35 cellular contexts compared by ENCODE assay signal in genomic region chr2:113223813-113224212, GRCh38. TPM values are rescaled to one million over a fixed set of nuclear protein-coding genes. Genes with fewer than 3 reads are reported as not detected.
"Had no signal": no experiment of that assay in that cellular context is flagged by ENCODE, and none has a peak within 500 bp of the region (broad histone marks: within the 10 kb centered on the region; RNA-seq: fewer than 3 reads in every experiment).

No MANE protein-coding gene starts in this region.

- H3K27me3 ChIP-seq: ascending aorta, brain microvascular endothelial cell, breast epithelium had no signal

- DNase-seq: activated B cell treated with CpG ODN at 0.5 μM for 24 hours; activated CD4-positive, alpha-beta memory T cell treated with anti-CD3 and anti-CD28 coated beads for 36 hours; activated CD4-positive, alpha-beta T cell treated with anti-CD3 and anti-CD28 coated beads for 4 hours; activated CD4-positive, alpha-beta T cell treated with anti-CD3 and anti-CD28 coated beads, Interleukin-2, amount 10 ng/mL, durations not matched to agents 24 days and 14 days; activated CD4-positive, alpha-beta T cell treated with anti-CD3 and anti-CD28 coated beads, Interleukin-2, amount 50 U/mL, for 1 hour; activated CD4-positive, alpha-beta T cell treated with anti-CD3 and anti-CD28 coated beads, Interleukin-2, amount 50 U/mL, for 4 hours; activated CD4-positive, CD25-positive, alpha-beta regulatory T cell treated with anti-CD3 and anti-CD28 coated beads, Interleukin-2, amount 50 U/mL, for 72 hours; activated CD8-positive, alpha-beta memory T cell treated with anti-CD3 and anti-CD28 coated beads, Interleukin-2, amount 10 ng/mL, durations not matched to agents 7 days and 5 days; activated CD8-positive, alpha-beta memory T cell treated with anti-CD3 and anti-CD28 coated beads, Interleukin-2, amount 50 U/mL, for 48 hours; activated CD8-positive, alpha-beta T cell treated with anti-CD3 and anti-CD28 coated beads for 36 hours; activated effector memory CD4-positive, alpha-beta T cell treated with Interleukin-2 at 50 U/mL for 16 hours; activated gamma-delta T cell; activated naive CD4-positive, alpha-beta T cell treated with anti-CD3 and anti-CD28 coated beads, Interleukin-2, amount 10 ng/mL, durations not matched to agents 7 days and 5 days; activated naive CD4-positive, alpha-beta T cell treated with Interleukin-2 at 50 U/mL for 16 hours; activated naive CD8-positive, alpha-beta T cell treated with anti-CD3 and anti-CD28 coated beads, Interleukin-2, amount 10 ng/mL, durations not matched to agents 7 days and 5 days; activated naive CD8-positive, alpha-beta T cell treated with anti-CD3 and anti-CD28 coated beads, Interleukin-2, amount 50 U/mL, for 24 hours; activated T-cell treated with anti-CD3 and anti-CD28 coated beads, Interleukin-2, amount 50 U/mL, for 24 hours; activated T-cell treated with anti-CD3 and anti-CD28 coated beads, Interleukin-2, amount 50 U/mL, for 48 hours; amygdala; anterior cingulate cortex; brain microvascular endothelial cell; central memory CD4-positive, alpha-beta T cell; T-helper 1 cell; T-helper 2 cell; T-helper 9 cell had no signal

- H3K27ac ChIP-seq: ascending aorta, brain microvascular endothelial cell, breast epithelium, VCaP had no signal

- H3K4me3 ChIP-seq: ascending aorta, breast epithelium had no signal

- H3K27ac Mint-ChIP-seq: activated B cell treated with CpG ODN at 0.5 μM for 24 hours; activated CD4-positive, alpha-beta memory T cell treated with anti-CD3 and anti-CD28 coated beads for 36 hours; activated CD8-positive, alpha-beta memory T cell treated with anti-CD3 and anti-CD28 coated beads, Interleukin-2, amount 10 ng/mL, durations not matched to agents 7 days and 5 days; activated CD8-positive, alpha-beta T cell treated with anti-CD3 and anti-CD28 coated beads for 36 hours; activated naive CD4-positive, alpha-beta T cell treated with anti-CD3 and anti-CD28 coated beads, Interleukin-2, amount 10 ng/mL, durations not matched to agents 7 days and 5 days; activated naive CD4-positive, alpha-beta T cell treated with anti-CD3 and anti-CD28 coated beads, Interleukin-2, amount 50 U/mL, for 24 hours; activated naive CD8-positive, alpha-beta T cell; activated naive CD8-positive, alpha-beta T cell treated with anti-CD3 and anti-CD28 coated beads, Interleukin-2, amount 10 ng/mL, durations not matched to agents 7 days and 5 days; activated naive CD8-positive, alpha-beta T cell treated with anti-CD3 and anti-CD28 coated beads, Interleukin-2, amount 50 U/mL, for 24 hours; activated T-cell treated with anti-CD3 and anti-CD28 coated beads, Interleukin-2, amount 50 U/mL, for 24 hours; activated T-helper 2 cell treated with anti-CD3 and anti-CD28 coated beads, Interferon-gamma antibody, Interleukin-2, Interleukin-4, amounts not matched to agents 10 μg/mL and 5 μg/mL and 100 μg/mL, durations not matched to agents 14 hours and 24 hours and 36 hours; T-helper 1 cell treated with Interleukin-12 subunit alpha and Interleukin-12 subunit beta and Interleukin-4 antibody, amounts not matched to agents 30 μg/mL and 1 μg/mL, for 36 hours; T-helper 2 cell treated with Interferon-gamma antibody and Interleukin-4, amounts not matched to agents 5 μg/mL and 100 μg/mL, for 36 hours had no signal

- H3K9me3 Mint-ChIP-seq: activated B cell treated with CpG ODN at 0.5 μM for 24 hours; activated CD4-positive, alpha-beta memory T cell treated with anti-CD3 and anti-CD28 coated beads for 36 hours; activated CD4-positive, alpha-beta T cell treated with anti-CD3 and anti-CD28 coated beads, Interleukin-2, amount 10 ng/mL, durations not matched to agents 24 days and 14 days; activated CD8-positive, alpha-beta T cell treated with anti-CD3 and anti-CD28 coated beads for 36 hours; activated naive CD4-positive, alpha-beta T cell treated with anti-CD3 and anti-CD28 coated beads, Interleukin-2, amount 10 ng/mL, durations not matched to agents 7 days and 5 days; activated naive CD4-positive, alpha-beta T cell treated with anti-CD3 and anti-CD28 coated beads, Interleukin-2, amount 50 U/mL, for 24 hours; activated naive CD8-positive, alpha-beta T cell treated with anti-CD3 and anti-CD28 coated beads, Interleukin-2, amount 10 ng/mL, durations not matched to agents 7 days and 5 days; activated naive CD8-positive, alpha-beta T cell treated with anti-CD3 and anti-CD28 coated beads, Interleukin-2, amount 50 U/mL, for 24 hours; activated T-cell treated with anti-CD3 and anti-CD28 coated beads, Interleukin-2, amount 50 U/mL, for 24 hours; activated T-helper 2 cell treated with anti-CD3 and anti-CD28 coated beads, Interferon-gamma antibody, Interleukin-2, Interleukin-4, amounts not matched to agents 10 μg/mL and 5 μg/mL and 100 μg/mL, durations not matched to agents 14 hours and 24 hours and 36 hours; T-helper 1 cell treated with Interleukin-12 subunit alpha and Interleukin-12 subunit beta and Interleukin-4 antibody, amounts not matched to agents 30 μg/mL and 1 μg/mL, for 36 hours; T-helper 2 cell treated with Interferon-gamma antibody and Interleukin-4, amounts not matched to agents 5 μg/mL and 100 μg/mL, for 36 hours had no signal

- H3K4me1 ChIP-seq: ascending aorta, breast epithelium had no signal

- ATAC-seq: activated CD8-positive, alpha-beta memory T cell treated with anti-CD3 and anti-CD28 coated beads, Interleukin-2, amount 10 ng/mL, durations not matched to agents 7 days and 5 days; activated CD8-positive, alpha-beta T cell treated with anti-CD3 and anti-CD28 coated beads for 36 hours; activated naive CD8-positive, alpha-beta T cell treated with anti-CD3 and anti-CD28 coated beads, Interleukin-2, amount 50 U/mL, for 24 hours had no signal

- H3K36me3 Mint-ChIP-seq: activated CD4-positive, alpha-beta memory T cell treated with anti-CD3 and anti-CD28 coated beads for 36 hours; activated CD8-positive, alpha-beta memory T cell treated with anti-CD3 and anti-CD28 coated beads, Interleukin-2, amount 10 ng/mL, durations not matched to agents 7 days and 5 days; activated naive CD4-positive, alpha-beta T cell treated with anti-CD3 and anti-CD28 coated beads, Interleukin-2, amount 10 ng/mL, durations not matched to agents 7 days and 5 days; activated naive CD4-positive, alpha-beta T cell treated with anti-CD3 and anti-CD28 coated beads, Interleukin-2, amount 50 U/mL, for 24 hours had no signal

- H3K36me3 ChIP-seq: ascending aorta, brain microvascular endothelial cell, breast epithelium had no signal

- FAIRE-seq: TTC549 had no signal

- H3K9me3 ChIP-seq: ascending aorta, breast epithelium had no signal

- H3K4me3 Mint-ChIP-seq: activated B cell treated with CpG ODN at 0.5 μM for 24 hours; activated CD4-positive, alpha-beta memory T cell treated with anti-CD3 and anti-CD28 coated beads for 36 hours; activated CD4-positive, alpha-beta T cell treated with anti-CD3 and anti-CD28 coated beads, Interleukin-2, amount 10 ng/mL, durations not matched to agents 24 days and 14 days; activated CD8-positive, alpha-beta memory T cell treated with anti-CD3 and anti-CD28 coated beads, Interleukin-2, amount 10 ng/mL, durations not matched to agents 7 days and 5 days; activated CD8-positive, alpha-beta T cell treated with anti-CD3 and anti-CD28 coated beads for 36 hours; activated naive CD4-positive, alpha-beta T cell treated with anti-CD3 and anti-CD28 coated beads, Interleukin-2, amount 10 ng/mL, durations not matched to agents 7 days and 5 days; activated naive CD4-positive, alpha-beta T cell treated with anti-CD3 and anti-CD28 coated beads, Interleukin-2, amount 50 U/mL, for 24 hours; activated naive CD8-positive, alpha-beta T cell; activated naive CD8-positive, alpha-beta T cell treated with anti-CD3 and anti-CD28 coated beads, Interleukin-2, amount 10 ng/mL, durations not matched to agents 7 days and 5 days; activated naive CD8-positive, alpha-beta T cell treated with anti-CD3 and anti-CD28 coated beads, Interleukin-2, amount 50 U/mL, for 24 hours; activated T-cell treated with anti-CD3 and anti-CD28 coated beads, Interleukin-2, amount 50 U/mL, for 24 hours; T-helper 1 cell treated with Interleukin-12 subunit alpha and Interleukin-12 subunit beta and Interleukin-4 antibody, amounts not matched to agents 30 μg/mL and 1 μg/mL, for 36 hours; T-helper 2 cell treated with Interferon-gamma antibody and Interleukin-4, amounts not matched to agents 5 μg/mL and 100 μg/mL, for 36 hours had no signal

- H3K27me3 Mint-ChIP-seq: activated CD8-positive, alpha-beta T cell treated with anti-CD3 and anti-CD28 coated beads for 36 hours; activated naive CD4-positive, alpha-beta T cell treated with anti-CD3 and anti-CD28 coated beads, Interleukin-2, amount 50 U/mL, for 24 hours; activated naive CD8-positive, alpha-beta T cell; activated naive CD8-positive, alpha-beta T cell treated with anti-CD3 and anti-CD28 coated beads, Interleukin-2, amount 50 U/mL, for 24 hours; activated T-cell treated with anti-CD3 and anti-CD28 coated beads, Interleukin-2, amount 50 U/mL, for 24 hours had no signal

- H3K4me1 Mint-ChIP-seq: activated B cell treated with CpG ODN at 0.5 μM for 24 hours had no signal

RNA-seq across cellular contexts. Expression of gene PAX8, which starts 54.9 kb away (rescaled TPM):
- total RNA-seq: cerebellum had no signal
